18 cellular contexts compared by ENCODE assay signal in genomic region chr3:183907176-183907575, GRCh38.
"Had no signal": no experiment of that assay in that cellular context is flagged by ENCODE, and none has a peak within 500 bp of the region (broad histone marks: within the 10 kb centered on the region; RNA-seq: fewer than 3 reads in every experiment).

No MANE protein-coding gene starts in this region.

- H3K4me1 ChIP-seq: SJSA1 had no signal

- H3K36me3 ChIP-seq: MG63, SJSA1 had no signal

- H3K27ac ChIP-seq: SJSA1, SK-N-MC had no signal

- DNase-seq: IMR-90, Karpas-422, KG1, MG63, NCI-H1092, NCI-H1105 treated with DMSO at 0.1 percent for 48 hours, NCI-H1417 treated with DMSO at 0.1 percent for 48 hours, NCI-H146, NCI-H1930, NCI-H2081, NCI-H2227 treated with DMSO at 0.1 percent for 48 hours, NCI-H526 treated with DMSO at 0.1 percent for 48 hours, NCI-H748 treated with DMSO at 0.1 percent for 48 hours, Right ventricle myocardium superior, SIG-M5, SW 1271 had no signal

- H3K4me3 ChIP-seq: MG63, SJSA1, SK-N-MC had no signal

- H3K9me3 ChIP-seq: MG63, SJSA1 had no signal
